Comparison of ENCODE assay signal across 10 cellular contexts in genomic region chr13:21686761-21687391, GRCh38. TPM values are rescaled to one million over a fixed set of nuclear protein-coding genes. Genes with fewer than 3 reads are reported as not detected.
A peak's percentile ranks its signal among the peaks of the same experiment; 100 is the strongest.
DNase-seq lines count a peak whose midpoint lies in the region; ATAC-seq and TF ChIP-seq lines count a peak whose summit lies in the region.
"Had no signal": no experiment of that assay in that cellular context is flagged by ENCODE, and none has a peak within 500 bp of the region (broad histone marks: within the 10 kb centered on the region; RNA-seq: fewer than 3 reads in every experiment).

No MANE protein-coding gene starts in this region.

- no peaks in the 10 kb centered on the region for H3K4me1 ChIP-seq in ascending aorta

- TF ChIP-seq CTCF in GM10248 (IDR thresholded peaks at IDR 0.05; ENCODE audit: control extremely low read depth, extremely low read depth, low read depth, missing control alignments) (no peak), MCF 10A (IDR thresholded peaks at IDR 0.05; ENCODE audit: unreplicated experiment) (no peak), ascending aorta (IDR thresholded peaks at IDR 0.05) (no peak)

- no peak overlapping the region for H3K27ac ChIP-seq in ascending aorta

- no peak overlapping the region for H3K4me3 Mint-ChIP-seq in MCF 10A (ENCODE audit: unreplicated experiment)

- no peak overlapping the region for H3K27ac Mint-ChIP-seq in MCF 10A (ENCODE audit: low read depth, unreplicated experiment)

- ATAC-seq in GM18909 (IDR thresholded peaks at IDR 0.05; ENCODE audit: poor library complexity, unreplicated experiment) (peak; percentile 95), HG02678 (IDR thresholded peaks at IDR 0.05; ENCODE audit: unreplicated experiment) (peak; percentile 98), HG03558 (IDR thresholded peaks at IDR 0.05; ENCODE audit: extremely low read depth, unreplicated experiment) (peak; percentile 91), Right ventricle myocardium inferior (no peak)

- H3K36me3 ChIP-seq in ascending aorta: no peaks in the 10 kb centered on the region

- POLR2A ChIA-PET in GM10248 (lab: Yijun Ruan, JAX) (no interaction called here), MCF 10A (lab: Yijun Ruan, JAX) (no interaction called here)

- no peaks in the 10 kb centered on the region for H3K9me3 ChIP-seq in ascending aorta
- H3K9me3 ChIP-seq: MG63 had no signal

- BruUV-seq in MCF 10A (replicated peaks; lab: Mats Ljungman, UMichigan): no TSS peak

- peaks cover 24% of the 10 kb centered on the region for H3K4me1 Mint-ChIP-seq in MCF 10A (ENCODE audit: insufficient read depth, unreplicated experiment)

- no peaks in the 10 kb centered on the region for H3K36me3 Mint-ChIP-seq in MCF 10A (ENCODE audit: insufficient read depth, unreplicated experiment)

- H3K4me3 ChIP-seq in ascending aorta: no peak overlapping the region
- H3K4me3 ChIP-seq: MG63 had no signal

- H3K27me3 ChIP-seq in ascending aorta: no peaks in the 10 kb centered on the region
- H3K27me3 ChIP-seq: MG63 had no signal

- H3K27me3 Mint-ChIP-seq in MCF 10A (ENCODE audit: insufficient read depth, unreplicated experiment): no peaks in the 10 kb centered on the region

- no peaks in the 10 kb centered on the region for H3K9me3 Mint-ChIP-seq in MCF 10A (ENCODE audit: unreplicated experiment)

- intact Hi-C loops in Right ventricle myocardium inferior (cut with DNase I): no loop called here
- intact Hi-C loops in MCF 10A (cut with micrococcal nuclease): no loop called here
- intact Hi-C loops in ascending aorta (cut with DNase I): no loop called here

- DNase-seq in GM10248 (ENCODE audit: extremely low spot score) (peak; percentile 44), Right ventricle myocardium inferior (ENCODE audit: missing footprints) (no peak), MCF 10A (ENCODE audit: unreplicated experiment) (no peak), ascending aorta (ENCODE audit: low spot score in 2 of 2) (no peak), HCEC 1CT (no peak)
- DNase-seq: hippocampal formation, MG63 had no signal

- CTCF ChIA-PET in GM10248 (lab: Yijun Ruan, JAX) (no interaction called here), MCF 10A (lab: Yijun Ruan, JAX) (interaction anchor here (0.6 kb wide), 2 partner anchors 246 to 1062 kb away, joined by 3 read pairs; no protein-coding TSS in a partner anchor)

RNA-seq across cellular contexts. Expression of gene FGF9, which starts 16.0 kb away (rescaled TPM):
- total RNA-seq in Right ventricle myocardium inferior (12.6 TPM), MCF 10A (2022) (0.35 TPM in 1 of 2 replicates, not detected in the other), ascending aorta (not detected)

Comparison
In these comparisons a context has a peak if more than half of its experiments do, and no peak if none do; other contexts are left out.
1. RNA of gene FGF9, which starts 16.0 kb away (total RNA-seq): 12.6 TPM in Right ventricle myocardium inferior (single experiment); 0.35 TPM in MCF 10A and not detected in ascending aorta (single experiment); every median in the first group is over 10 times any median in the second.